ENCODE assay signal across 1 cellular context in the genomic region with DNA sequence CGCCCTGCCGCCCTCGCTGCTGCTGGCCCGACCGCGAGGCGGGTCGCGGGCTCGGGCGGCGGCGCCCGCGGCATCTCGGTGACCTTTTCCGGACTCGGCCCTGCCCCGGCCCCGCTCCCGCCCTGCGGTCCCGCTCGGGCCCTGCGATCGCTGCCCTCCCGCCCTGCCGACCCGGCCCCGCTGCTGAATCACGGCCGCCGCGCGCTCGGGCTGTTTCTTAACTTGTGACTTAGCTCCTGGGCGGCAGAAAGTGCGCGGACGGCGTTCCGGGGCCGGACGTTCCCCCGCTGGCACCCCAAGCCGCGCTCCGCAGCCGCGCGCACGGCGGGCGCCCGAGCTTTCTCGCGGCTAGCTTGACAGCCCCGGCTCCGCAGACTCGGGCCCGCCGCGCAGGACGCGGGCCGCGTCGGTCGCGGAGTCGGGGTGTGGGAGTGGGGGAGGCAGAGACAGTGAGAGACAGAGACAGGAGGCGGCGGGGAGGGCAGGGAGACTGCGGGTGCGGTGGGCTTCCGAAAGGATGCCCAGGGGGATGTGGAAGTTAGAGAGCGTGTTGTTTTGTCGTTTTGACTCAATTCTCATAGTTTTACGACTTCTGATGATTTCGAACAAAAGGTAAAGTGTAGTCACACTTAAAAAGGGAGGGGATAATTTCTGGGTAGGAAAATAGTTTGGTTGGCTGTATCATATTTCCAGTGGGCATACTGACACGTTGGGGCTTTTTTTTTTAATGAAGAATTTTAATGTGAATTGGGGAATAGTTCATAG.
A peak's percentile ranks its signal among the peaks of the same experiment; 100 is the strongest.
TF ChIP-seq lines count a peak whose summit lies in the region.

No MANE protein-coding gene starts in this region.

TF ChIP-seq in K562, 482 proteins besides CTCF, POLR2A, EP300 and RAD21 (continued from another document and continues in another):
- TF ChIP-seq IRF9 (tag; IDR thresholded peaks at IDR 0.05) (no peak), RBM14 (IDR thresholded peaks at IDR 0.05; ENCODE audit: borderline replicate concordance, insufficient read depth, low read depth, low read length) (no peak), MLLT1 (IDR thresholded peaks at IDR 0.05) (0 out of 4 replicates have a peak, but pooled peaks of 1 of the 2 experiments have one; percentile 39), SMAD1 (IDR thresholded peaks at IDR 0.05; ENCODE audit: low read depth, low read length, partially characterized antibody) (no peak), BCL6 (CRISPR knock-in tag; IDR thresholded peaks at IDR 0.05) (no peak), ARHGAP35 (IDR thresholded peaks at IDR 0.05; ENCODE audit: partially characterized antibody) (no peak), NR4A1 (CRISPR knock-in tag; IDR thresholded peaks at IDR 0.05) (no peak), NR4A1 (tag; IDR thresholded peaks at IDR 0.05) (no peak), IRF1 (CRISPR knock-in tag; IDR thresholded peaks at IDR 0.05; ENCODE audit: borderline replicate concordance) (no peak), ESRRB (CRISPR knock-in tag; IDR thresholded peaks at IDR 0.05; ENCODE audit: borderline replicate concordance) (no peak), ZNF77 (CRISPR knock-in tag; IDR thresholded peaks at IDR 0.05) (no peak), HMG20A (CRISPR knock-in tag; conservative IDR thresholded peaks at IDR 0.05) (no peak), TCF3 (CRISPR knock-in tag; IDR thresholded peaks at IDR 0.05) (no peak), SRSF3 (IDR thresholded peaks at IDR 0.05; ENCODE audit: insufficient read depth, low read length) (0 out of 2 replicates have a peak, but pooled peaks have one; percentile 62), CBX8 (IDR thresholded peaks at IDR 0.05; ENCODE audit: borderline replicate concordance, extremely low read depth, low read depth, low read length, poor library complexity, severe bottlenecking) (no peak), ZNF146 (CRISPR knock-in tag; IDR thresholded peaks at IDR 0.05; ENCODE audit: unreplicated experiment) (no peak), ARID2 (IDR thresholded peaks at IDR 0.05) (no peak), FOXM1 (IDR thresholded peaks at IDR 0.05; ENCODE audit: low read depth) (no peak), FOXM1 (CRISPR knock-in tag; IDR thresholded peaks at IDR 0.05; ENCODE audit: low read depth) (no peak), ZNF23 (CRISPR knock-in tag; IDR thresholded peaks at IDR 0.05) (no peak), ZNF124 (CRISPR knock-in tag; IDR thresholded peaks at IDR 0.05) (no peak), ZNF232 (CRISPR knock-in tag; IDR thresholded peaks at IDR 0.05) (no peak), ZFP1 (CRISPR knock-in tag; IDR thresholded peaks at IDR 0.05) (no peak), POLR2B (IDR thresholded peaks at IDR 0.05; ENCODE audit: low read depth, partially characterized antibody) (no peak), CAMTA2 (CRISPR knock-in tag; conservative IDR thresholded peaks at IDR 0.05) (no peak)
- TF ChIP-seq, protein P1, sequence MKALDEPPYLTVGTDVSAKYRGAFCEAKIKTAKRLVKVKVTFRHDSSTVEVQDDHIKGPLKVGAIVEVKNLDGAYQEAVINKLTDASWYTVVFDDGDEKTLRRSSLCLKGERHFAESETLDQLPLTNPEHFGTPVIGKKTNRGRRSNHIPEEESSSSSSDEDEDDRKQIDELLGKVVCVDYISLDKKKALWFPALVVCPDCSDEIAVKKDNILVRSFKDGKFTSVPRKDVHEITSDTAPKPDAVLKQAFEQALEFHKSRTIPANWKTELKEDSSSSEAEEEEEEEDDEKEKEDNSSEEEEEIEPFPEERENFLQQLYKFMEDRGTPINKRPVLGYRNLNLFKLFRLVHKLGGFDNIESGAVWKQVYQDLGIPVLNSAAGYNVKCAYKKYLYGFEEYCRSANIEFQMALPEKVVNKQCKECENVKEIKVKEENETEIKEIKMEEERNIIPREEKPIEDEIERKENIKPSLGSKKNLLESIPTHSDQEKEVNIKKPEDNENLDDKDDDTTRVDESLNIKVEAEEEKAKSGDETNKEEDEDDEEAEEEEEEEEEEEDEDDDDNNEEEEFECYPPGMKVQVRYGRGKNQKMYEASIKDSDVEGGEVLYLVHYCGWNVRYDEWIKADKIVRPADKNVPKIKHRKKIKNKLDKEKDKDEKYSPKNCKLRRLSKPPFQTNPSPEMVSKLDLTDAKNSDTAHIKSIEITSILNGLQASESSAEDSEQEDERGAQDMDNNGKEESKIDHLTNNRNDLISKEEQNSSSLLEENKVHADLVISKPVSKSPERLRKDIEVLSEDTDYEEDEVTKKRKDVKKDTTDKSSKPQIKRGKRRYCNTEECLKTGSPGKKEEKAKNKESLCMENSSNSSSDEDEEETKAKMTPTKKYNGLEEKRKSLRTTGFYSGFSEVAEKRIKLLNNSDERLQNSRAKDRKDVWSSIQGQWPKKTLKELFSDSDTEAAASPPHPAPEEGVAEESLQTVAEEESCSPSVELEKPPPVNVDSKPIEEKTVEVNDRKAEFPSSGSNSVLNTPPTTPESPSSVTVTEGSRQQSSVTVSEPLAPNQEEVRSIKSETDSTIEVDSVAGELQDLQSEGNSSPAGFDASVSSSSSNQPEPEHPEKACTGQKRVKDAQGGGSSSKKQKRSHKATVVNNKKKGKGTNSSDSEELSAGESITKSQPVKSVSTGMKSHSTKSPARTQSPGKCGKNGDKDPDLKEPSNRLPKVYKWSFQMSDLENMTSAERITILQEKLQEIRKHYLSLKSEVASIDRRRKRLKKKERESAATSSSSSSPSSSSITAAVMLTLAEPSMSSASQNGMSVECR (CRISPR knock-in tag; IDR thresholded peaks at IDR 0.05) = no peak
- TF ChIP-seq, protein P2, sequence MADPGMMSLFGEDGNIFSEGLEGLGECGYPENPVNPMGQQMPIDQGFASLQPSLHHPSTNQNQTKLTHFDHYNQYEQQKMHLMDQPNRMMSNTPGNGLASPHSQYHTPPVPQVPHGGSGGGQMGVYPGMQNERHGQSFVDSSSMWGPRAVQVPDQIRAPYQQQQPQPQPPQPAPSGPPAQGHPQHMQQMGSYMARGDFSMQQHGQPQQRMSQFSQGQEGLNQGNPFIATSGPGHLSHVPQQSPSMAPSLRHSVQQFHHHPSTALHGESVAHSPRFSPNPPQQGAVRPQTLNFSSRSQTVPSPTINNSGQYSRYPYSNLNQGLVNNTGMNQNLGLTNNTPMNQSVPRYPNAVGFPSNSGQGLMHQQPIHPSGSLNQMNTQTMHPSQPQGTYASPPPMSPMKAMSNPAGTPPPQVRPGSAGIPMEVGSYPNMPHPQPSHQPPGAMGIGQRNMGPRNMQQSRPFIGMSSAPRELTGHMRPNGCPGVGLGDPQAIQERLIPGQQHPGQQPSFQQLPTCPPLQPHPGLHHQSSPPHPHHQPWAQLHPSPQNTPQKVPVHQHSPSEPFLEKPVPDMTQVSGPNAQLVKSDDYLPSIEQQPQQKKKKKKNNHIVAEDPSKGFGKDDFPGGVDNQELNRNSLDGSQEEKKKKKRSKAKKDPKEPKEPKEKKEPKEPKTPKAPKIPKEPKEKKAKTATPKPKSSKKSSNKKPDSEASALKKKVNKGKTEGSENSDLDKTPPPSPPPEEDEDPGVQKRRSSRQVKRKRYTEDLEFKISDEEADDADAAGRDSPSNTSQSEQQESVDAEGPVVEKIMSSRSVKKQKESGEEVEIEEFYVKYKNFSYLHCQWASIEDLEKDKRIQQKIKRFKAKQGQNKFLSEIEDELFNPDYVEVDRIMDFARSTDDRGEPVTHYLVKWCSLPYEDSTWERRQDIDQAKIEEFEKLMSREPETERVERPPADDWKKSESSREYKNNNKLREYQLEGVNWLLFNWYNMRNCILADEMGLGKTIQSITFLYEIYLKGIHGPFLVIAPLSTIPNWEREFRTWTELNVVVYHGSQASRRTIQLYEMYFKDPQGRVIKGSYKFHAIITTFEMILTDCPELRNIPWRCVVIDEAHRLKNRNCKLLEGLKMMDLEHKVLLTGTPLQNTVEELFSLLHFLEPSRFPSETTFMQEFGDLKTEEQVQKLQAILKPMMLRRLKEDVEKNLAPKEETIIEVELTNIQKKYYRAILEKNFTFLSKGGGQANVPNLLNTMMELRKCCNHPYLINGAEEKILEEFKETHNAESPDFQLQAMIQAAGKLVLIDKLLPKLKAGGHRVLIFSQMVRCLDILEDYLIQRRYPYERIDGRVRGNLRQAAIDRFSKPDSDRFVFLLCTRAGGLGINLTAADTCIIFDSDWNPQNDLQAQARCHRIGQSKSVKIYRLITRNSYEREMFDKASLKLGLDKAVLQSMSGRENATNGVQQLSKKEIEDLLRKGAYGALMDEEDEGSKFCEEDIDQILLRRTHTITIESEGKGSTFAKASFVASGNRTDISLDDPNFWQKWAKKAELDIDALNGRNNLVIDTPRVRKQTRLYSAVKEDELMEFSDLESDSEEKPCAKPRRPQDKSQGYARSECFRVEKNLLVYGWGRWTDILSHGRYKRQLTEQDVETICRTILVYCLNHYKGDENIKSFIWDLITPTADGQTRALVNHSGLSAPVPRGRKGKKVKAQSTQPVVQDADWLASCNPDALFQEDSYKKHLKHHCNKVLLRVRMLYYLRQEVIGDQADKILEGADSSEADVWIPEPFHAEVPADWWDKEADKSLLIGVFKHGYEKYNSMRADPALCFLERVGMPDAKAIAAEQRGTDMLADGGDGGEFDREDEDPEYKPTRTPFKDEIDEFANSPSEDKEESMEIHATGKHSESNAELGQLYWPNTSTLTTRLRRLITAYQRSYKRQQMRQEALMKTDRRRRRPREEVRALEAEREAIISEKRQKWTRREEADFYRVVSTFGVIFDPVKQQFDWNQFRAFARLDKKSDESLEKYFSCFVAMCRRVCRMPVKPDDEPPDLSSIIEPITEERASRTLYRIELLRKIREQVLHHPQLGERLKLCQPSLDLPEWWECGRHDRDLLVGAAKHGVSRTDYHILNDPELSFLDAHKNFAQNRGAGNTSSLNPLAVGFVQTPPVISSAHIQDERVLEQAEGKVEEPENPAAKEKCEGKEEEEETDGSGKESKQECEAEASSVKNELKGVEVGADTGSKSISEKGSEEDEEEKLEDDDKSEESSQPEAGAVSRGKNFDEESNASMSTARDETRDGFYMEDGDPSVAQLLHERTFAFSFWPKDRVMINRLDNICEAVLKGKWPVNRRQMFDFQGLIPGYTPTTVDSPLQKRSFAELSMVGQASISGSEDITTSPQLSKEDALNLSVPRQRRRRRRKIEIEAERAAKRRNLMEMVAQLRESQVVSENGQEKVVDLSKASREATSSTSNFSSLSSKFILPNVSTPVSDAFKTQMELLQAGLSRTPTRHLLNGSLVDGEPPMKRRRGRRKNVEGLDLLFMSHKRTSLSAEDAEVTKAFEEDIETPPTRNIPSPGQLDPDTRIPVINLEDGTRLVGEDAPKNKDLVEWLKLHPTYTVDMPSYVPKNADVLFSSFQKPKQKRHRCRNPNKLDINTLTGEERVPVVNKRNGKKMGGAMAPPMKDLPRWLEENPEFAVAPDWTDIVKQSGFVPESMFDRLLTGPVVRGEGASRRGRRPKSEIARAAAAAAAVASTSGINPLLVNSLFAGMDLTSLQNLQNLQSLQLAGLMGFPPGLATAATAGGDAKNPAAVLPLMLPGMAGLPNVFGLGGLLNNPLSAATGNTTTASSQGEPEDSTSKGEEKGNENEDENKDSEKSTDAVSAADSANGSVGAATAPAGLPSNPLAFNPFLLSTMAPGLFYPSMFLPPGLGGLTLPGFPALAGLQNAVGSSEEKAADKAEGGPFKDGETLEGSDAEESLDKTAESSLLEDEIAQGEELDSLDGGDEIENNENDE (IDR thresholded peaks at IDR 0.05; ENCODE audit: low read depth, low read length) = no peak
- TF ChIP-seq, protein P3, sequence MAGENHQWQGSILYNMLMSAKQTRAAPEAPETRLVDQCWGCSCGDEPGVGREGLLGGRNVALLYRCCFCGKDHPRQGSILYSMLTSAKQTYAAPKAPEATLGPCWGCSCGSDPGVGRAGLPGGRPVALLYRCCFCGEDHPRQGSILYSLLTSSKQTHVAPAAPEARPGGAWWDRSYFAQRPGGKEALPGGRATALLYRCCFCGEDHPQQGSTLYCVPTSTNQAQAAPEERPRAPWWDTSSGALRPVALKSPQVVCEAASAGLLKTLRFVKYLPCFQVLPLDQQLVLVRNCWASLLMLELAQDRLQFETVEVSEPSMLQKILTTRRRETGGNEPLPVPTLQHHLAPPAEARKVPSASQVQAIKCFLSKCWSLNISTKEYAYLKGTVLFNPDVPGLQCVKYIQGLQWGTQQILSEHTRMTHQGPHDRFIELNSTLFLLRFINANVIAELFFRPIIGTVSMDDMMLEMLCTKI (IDR thresholded peaks at IDR 0.05; ENCODE audit: partially characterized antibody) = no peak
- TF ChIP-seq, protein P4, sequence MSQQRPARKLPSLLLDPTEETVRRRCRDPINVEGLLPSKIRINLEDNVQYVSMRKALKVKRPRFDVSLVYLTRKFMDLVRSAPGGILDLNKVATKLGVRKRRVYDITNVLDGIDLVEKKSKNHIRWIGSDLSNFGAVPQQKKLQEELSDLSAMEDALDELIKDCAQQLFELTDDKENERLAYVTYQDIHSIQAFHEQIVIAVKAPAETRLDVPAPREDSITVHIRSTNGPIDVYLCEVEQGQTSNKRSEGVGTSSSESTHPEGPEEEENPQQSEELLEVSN (IDR thresholded peaks at IDR 0.05; ENCODE audit: borderline replicate concordance in 1 of 2, extremely low read depth in 1 of 2, insufficient read depth in 1 of 2, insufficient read length in 1 of 2, low read depth in 1 of 2, low read length in 1 of 2, poor library complexity in 1 of 2, severe bottlenecking in 1 of 2) = no peak
- TF ChIP-seq, protein P5, sequence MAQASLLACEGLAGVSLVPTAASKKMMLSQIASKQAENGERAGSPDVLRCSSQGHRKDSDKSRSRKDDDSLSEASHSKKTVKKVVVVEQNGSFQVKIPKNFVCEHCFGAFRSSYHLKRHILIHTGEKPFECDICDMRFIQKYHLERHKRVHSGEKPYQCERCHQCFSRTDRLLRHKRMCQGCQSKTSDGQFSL (CRISPR knock-in tag; IDR thresholded peaks at IDR 0.05) = 0 out of 2 replicates have a peak, but pooled peaks have one; percentile 17
- TF ChIP-seq, protein P5 (tag; IDR thresholded peaks at IDR 0.05) = no peak; a peak in 1 of 4 replicates
